ENCODE assay signal across 7 cellular contexts in genomic region chr9:129027685-129028191, GRCh38. TPM values are rescaled to one million over a fixed set of nuclear protein-coding genes. Genes with fewer than 3 reads are reported as not detected.
A peak's percentile ranks its signal among the peaks of the same experiment; 100 is the strongest.
DNase-seq lines count a peak whose midpoint lies in the region; ATAC-seq and TF ChIP-seq lines count a peak whose summit lies in the region.

No MANE protein-coding gene starts in this region.

- H3K4me3 ChIP-seq in epithelial cell of esophagus (ENCODE audit: low read length) = peak overlapping the region; percentile 79

- H3K4me3 Mint-ChIP-seq in T-helper 17 cell = peak overlapping the region; percentile 86
- peak overlapping the region; percentile 89 for H3K4me3 Mint-ChIP-seq in natural killer cell treated with Interleukin-12 subunit alpha and Interleukin-12 subunit beta and Interleukin-15 and Interleukin-18, amount 100 ng/mL, for 72 hours

- no peaks in the 10 kb centered on the region for H3K36me3 Mint-ChIP-seq in T-helper 17 cell (ENCODE audit: low read depth)
- no peaks in the 10 kb centered on the region for H3K36me3 Mint-ChIP-seq in natural killer cell treated with Interleukin-12 subunit alpha and Interleukin-12 subunit beta and Interleukin-15 and Interleukin-18, amount 100 ng/mL, for 72 hours

- ATAC-seq in GM21360 (IDR thresholded peaks at IDR 0.05; ENCODE audit: unreplicated experiment) = peak; percentile 41
- peak; percentile 78 for ATAC-seq in T-helper 17 cell
- ATAC-seq in natural killer cell treated with Interleukin-12 subunit alpha and Interleukin-12 subunit beta and Interleukin-15 and Interleukin-18, amount 100 ng/mL, for 72 hours = peak; percentile 66 to 70

- no peak for TF ChIP-seq CTCF in epithelial cell of esophagus (IDR thresholded peaks at IDR 0.05; ENCODE audit: insufficient read depth, low read depth, low read length, missing control alignments)

- peaks cover 16% of the 10 kb centered on the region for H3K4me1 Mint-ChIP-seq in T-helper 17 cell
- H3K4me1 Mint-ChIP-seq in natural killer cell treated with Interleukin-12 subunit alpha and Interleukin-12 subunit beta and Interleukin-15 and Interleukin-18, amount 100 ng/mL, for 72 hours (ENCODE audit: low read depth in 2 of 2) = peaks cover 6 to 10% of the 10 kb centered on the region in 2 donors

- H3K27ac Mint-ChIP-seq in T-helper 17 cell = peak overlapping the region; percentile 27
- H3K27ac Mint-ChIP-seq in natural killer cell treated with Interleukin-12 subunit alpha and Interleukin-12 subunit beta and Interleukin-15 and Interleukin-18, amount 100 ng/mL, for 72 hours = peak overlapping the region in 1 of 2 donors; percentile 59

- no peaks in the 10 kb centered on the region for H3K9me3 ChIP-seq in ES-I3 (ENCODE audit: control insufficient read depth, insufficient read depth, low read length)
- no peaks in the 10 kb centered on the region for H3K9me3 ChIP-seq in T-helper 17 cell (ENCODE audit: control insufficient read depth, low read length, poor library complexity, severe bottlenecking)

- DNase-seq in HT-29 (ENCODE audit: low spot score) (peak; percentile 46), T-helper 17 cell (peak in 1 of 3 donors; percentile 70), epithelial cell of esophagus (ENCODE audit: low read depth) (no peak), UCSD-AML1 (lab: John Stamatoyannopoulos, UW; ENCODE audit: unreplicated experiment) (no peak)
- peak; percentile 74 for DNase-seq in natural killer cell treated with Interleukin-12 subunit alpha and Interleukin-12 subunit beta and Interleukin-15 and Interleukin-18, amount 100 ng/mL, for 72 hours (ENCODE audit: low spot score)

- peak overlapping the region; percentile 69 for H3K9ac ChIP-seq in ES-I3 (ENCODE audit: low read depth, low read length)

- H3K27me3 Mint-ChIP-seq in T-helper 17 cell = no peaks in the 10 kb centered on the region
- no peaks in the 10 kb centered on the region for H3K27me3 Mint-ChIP-seq in natural killer cell treated with Interleukin-12 subunit alpha and Interleukin-12 subunit beta and Interleukin-15 and Interleukin-18, amount 100 ng/mL, for 72 hours

- peaks cover 8% of the 10 kb centered on the region; the same call in 1 of the 2 replicates for H3K4me1 ChIP-seq in ES-I3 (ENCODE audit: insufficient read depth, low read length)

- no peaks in the 10 kb centered on the region for H3K36me3 ChIP-seq in ES-I3 (ENCODE audit: insufficient read depth, low read length)

- H3K9me3 Mint-ChIP-seq in natural killer cell treated with Interleukin-12 subunit alpha and Interleukin-12 subunit beta and Interleukin-15 and Interleukin-18, amount 100 ng/mL, for 72 hours = no peaks in the 10 kb centered on the region

RNA-seq across cellular contexts. Expression of gene SH3GLB2, which starts 0.4 kb away (rescaled TPM):
- total RNA-seq in HT-29 (2014; rRNA removed; shearing (Covaris generic)) = 118 and 146 TPM in 2 replicates
- total RNA-seq in T-helper 17 cell = 10 to 100 TPM; 82.2 to 87.1 TPM
- total RNA-seq in natural killer cell treated with Interleukin-12 subunit alpha and Interleukin-12 subunit beta and Interleukin-15 and Interleukin-18, amount 100 ng/mL, for 72 hours = 10 to 100 TPM; 57.8 to 99.0 TPM

RNA-seq across cellular contexts. Expression of gene MIGA2, which starts 8.7 kb away (rescaled TPM):
- 64.8 and 66.6 TPM in 2 replicates for total RNA-seq in HT-29 (2014; rRNA removed; shearing (Covaris generic))
- 10 to 100 TPM; 64.2 to 81.4 TPM for total RNA-seq in T-helper 17 cell
- 10 to 100 TPM; 42.4 to 82.6 TPM for total RNA-seq in natural killer cell treated with Interleukin-12 subunit alpha and Interleukin-12 subunit beta and Interleukin-15 and Interleukin-18, amount 100 ng/mL, for 72 hours

RNA-seq across cellular contexts. Expression of gene DOLPP1, which starts 53.2 kb away (rescaled TPM):
- 45.4 and 50.8 TPM in 2 replicates for total RNA-seq in HT-29 (2014; rRNA removed; shearing (Covaris generic))
- 1 to 10 TPM; 5.3 to 8.0 TPM for total RNA-seq in T-helper 17 cell
- total RNA-seq in natural killer cell treated with Interleukin-12 subunit alpha and Interleukin-12 subunit beta and Interleukin-15 and Interleukin-18, amount 100 ng/mL, for 72 hours = 10 to 100 TPM; 18.6 to 24.1 TPM

Comparison
In these comparisons a context has a peak if more than half of its experiments do, and no peak if none do; other contexts are left out.
1. DNase-seq: peak in HT-29 (single experiment) and natural killer cell treated with Interleukin-12 subunit alpha and Interleukin-12 subunit beta and Interleukin-15 and Interleukin-18, amount 100 ng/mL, for 72 hours (single experiment); none in epithelial cell of esophagus (single experiment) and UCSD-AML1 (single experiment).
2. Peak in every context shown above with its lines, with median percentiles within 50 percentile points of each other: ATAC-seq.